Comparison of ENCODE assay signal across 22 cellular contexts in genomic region chr1:20227704-20228103, GRCh38. TPM values are rescaled to one million over a fixed set of nuclear protein-coding genes. Genes with fewer than 3 reads are reported as not detected.
DNase-seq lines count a peak whose midpoint lies in the region; ATAC-seq and TF ChIP-seq lines count a peak whose summit lies in the region.
"Had no signal": no experiment of that assay in that cellular context is flagged by ENCODE, and none has a peak within 500 bp of the region (broad histone marks: within the 10 kb centered on the region; RNA-seq: fewer than 3 reads in every experiment).

No MANE protein-coding gene starts in this region.

- H3K79me2 ChIP-seq in GM23338 (replicated peaks; ENCODE audit: insufficient read depth) (no peaks in the 10 kb centered on the region), parathyroid adenoma (no peaks in the 10 kb centered on the region)

- no peaks in the 10 kb centered on the region for H3K9me2 ChIP-seq in GM23338 (ENCODE audit: insufficient read depth)

- H3K36me3 Mint-ChIP-seq in GM23338 (ENCODE audit: low read depth) (no peaks in the 10 kb centered on the region), brain (no peaks in the 10 kb centered on the region)
- H3K36me3 Mint-ChIP-seq: CD4-positive, CD25-positive, alpha-beta regulatory T cell; CD8-positive, alpha-beta T cell had no signal

- H2AFZ ChIP-seq in GM23338, result peak overlapping the region; percentile 6; the same call in 1 of the 2 replicates
- H2AFZ ChIP-seq in parathyroid adenoma, result peak overlapping the region; percentile 6

- H3K4me2 ChIP-seq in GM23338, result no peak overlapping the region
- peak overlapping the region; percentile 26 for H3K4me2 ChIP-seq in parathyroid adenoma (ENCODE audit: low read length)
- H3K4me2 ChIP-seq: BLaER1 had no signal

- WGBS in lower leg skin, 2 donors, result 55 to 65% methylated on average over 4 of the region's 4 CpGs

- no peak for TF ChIP-seq POLR2A in lower leg skin (IDR thresholded peaks at IDR 0.05)

- peaks cover 7% of the 10 kb centered on the region; the same call in 1 of the 2 replicates for H3K4me1 ChIP-seq in GM23338 (ENCODE audit: insufficient read depth)
- H3K4me1 ChIP-seq in parathyroid adenoma, result peaks cover 37% of the 10 kb centered on the region
- H3K4me1 ChIP-seq in upper lobe of right lung, result no peaks in the 10 kb centered on the region
- H3K4me1 ChIP-seq: HAP-1 had no signal

- H3K4me1 Mint-ChIP-seq in GM23338 (peaks cover 22% of the 10 kb centered on the region), brain (peaks cover 50% of the 10 kb centered on the region)
- H3K4me1 Mint-ChIP-seq: B cell; CD4-positive, CD25-positive, alpha-beta regulatory T cell had no signal

- H3K4me3 ChIP-seq in GM23338, result no peak overlapping the region
- no peak overlapping the region for H3K4me3 ChIP-seq in parathyroid adenoma (ENCODE audit: low read depth, low read length)
- no peak overlapping the region for H3K4me3 ChIP-seq in lower leg skin (ENCODE audit: low read depth, poor library complexity, severe bottlenecking)
- H3K4me3 ChIP-seq in upper lobe of right lung, result no peak overlapping the region
- H3K4me3 ChIP-seq: BLaER1, GM12878, HAP-1 had no signal

- intact Hi-C loops in lower leg skin (cut with DNase I; ENCODE audit: low total_unique reads) (no loop called here), posterior cingulate gyrus (cut with DNase I) (no loop called here), upper lobe of right lung (cut with DNase I) (no loop called here)

- no peak overlapping the region for H3K27ac ChIP-seq in GM23338 (ENCODE audit: low read depth)
- peak overlapping the region; percentile 68 for H3K27ac ChIP-seq in parathyroid adenoma
- no peak overlapping the region for H3K27ac ChIP-seq in upper lobe of right lung
- H3K27ac ChIP-seq: 22Rv1, BLaER1, C4-2B had no signal

- H3K9ac ChIP-seq in parathyroid adenoma, result no peak overlapping the region
- H3K9ac ChIP-seq: BLaER1 had no signal

- no peaks in the 10 kb centered on the region for H3K9me3 Mint-ChIP-seq in GM23338
- H3K9me3 Mint-ChIP-seq in brain, result peaks cover 0 to 5% (median 0%) of the 10 kb centered on the region in 5 experiments
- H3K9me3 Mint-ChIP-seq: CD4-positive, CD25-positive, alpha-beta regulatory T cell; CD8-positive, alpha-beta T cell had no signal

- DNase-seq in GM23338 (ENCODE audit: low spot score) (peak; percentile 34), iPS-NIHi7 (ENCODE audit: extremely low spot score) (peak; percentile 28), lower leg skin (ENCODE audit: low spot score in 2 of 2) (no peak), posterior cingulate gyrus (no peak), upper lobe of right lung (no peak)
- DNase-seq: CD4-positive, CD25-positive, alpha-beta regulatory T cell; CD8-positive, alpha-beta T cell; DMS 273 treated with DMSO at 0.1 percent for 48 hours; DMS79; EL; GDM1 had no signal

- H3K4me3 Mint-ChIP-seq in GM23338, result no peak overlapping the region
- no peak overlapping the region for H3K4me3 Mint-ChIP-seq in brain
- H3K4me3 Mint-ChIP-seq: B cell; CD4-positive, CD25-positive, alpha-beta regulatory T cell; CD8-positive, alpha-beta T cell had no signal

- H3F3A ChIP-seq in GM23338 (replicated peaks; ENCODE audit: low read depth), result no peaks in the 10 kb centered on the region

- no peaks in the 10 kb centered on the region for H4K20me1 ChIP-seq in GM23338 (replicated peaks; ENCODE audit: insufficient read depth)
- H4K20me1 ChIP-seq: BLaER1 had no signal

- ATAC-seq in GM23338, result peak; percentile 33; the same call in 2 of the 3 replicates
- ATAC-seq in GM21786 (IDR thresholded peaks at IDR 0.05; ENCODE audit: unreplicated experiment), result no peak
- no peak for ATAC-seq in upper lobe of right lung
- ATAC-seq: CD8-positive, alpha-beta T cell; GM12878 had no signal

- H3K36me3 ChIP-seq in GM23338 (ENCODE audit: insufficient read depth) (no peaks in the 10 kb centered on the region), parathyroid adenoma (ENCODE audit: control insufficient read depth, insufficient read depth, low read length) (no peaks in the 10 kb centered on the region), upper lobe of right lung (no peaks in the 10 kb centered on the region)
- H3K36me3 ChIP-seq: BLaER1, HAP-1 had no signal

- no peak overlapping the region for H3K27ac Mint-ChIP-seq in GM23338
- peak overlapping the region in 4 of 5 experiments; percentile 2 to 82 (median 7) for H3K27ac Mint-ChIP-seq in brain
- H3K27ac Mint-ChIP-seq: B cell; CD4-positive, CD25-positive, alpha-beta regulatory T cell; CD8-positive, alpha-beta T cell had no signal

- no peaks in the 10 kb centered on the region for H3K9me3 ChIP-seq in parathyroid adenoma (ENCODE audit: control insufficient read depth, low read length)
- no peaks in the 10 kb centered on the region for H3K9me3 ChIP-seq in upper lobe of right lung
- H3K9me3 ChIP-seq: BLaER1, HAP-1 had no signal

- TF ChIP-seq CTCF in GM23338 (conservative IDR thresholded peaks at IDR 0.05; ENCODE audit: low read depth in 2 of 2), result 0 out of 4 replicates have a peak, but pooled peaks of 1 of the 2 experiments have one; percentile 14
- TF ChIP-seq CTCF in brain (conservative IDR thresholded peaks at IDR 0.05), result no peak
- TF ChIP-seq CTCF in parathyroid adenoma (IDR thresholded peaks at IDR 0.05), result peak; percentile 7
- no peak for TF ChIP-seq CTCF in lower leg skin (IDR thresholded peaks at IDR 0.05)
- no peak for TF ChIP-seq CTCF in upper lobe of right lung (IDR thresholded peaks at IDR 0.05)

- H3K27me3 Mint-ChIP-seq in GM23338 (ENCODE audit: insufficient read depth, low read depth, poor library complexity), result peaks cover 4% of the 10 kb centered on the region
- H3K27me3 Mint-ChIP-seq in brain, result peaks cover 9% of the 10 kb centered on the region

- H3K27me3 ChIP-seq in GM23338 (ENCODE audit: insufficient read depth), result peaks cover 14% of the 10 kb centered on the region; the same call in 1 of the 2 replicates
- no peaks in the 10 kb centered on the region for H3K27me3 ChIP-seq in parathyroid adenoma (ENCODE audit: control insufficient read depth, insufficient read depth, low read length)
- H3K27me3 ChIP-seq in upper lobe of right lung, result peaks cover 27% of the 10 kb centered on the region
- H3K27me3 ChIP-seq: BLaER1 had no signal

TF ChIP-seq in GM23338, 12 proteins besides CTCF, POLR2A, EP300 and RAD21 (continues in another document):
- TF ChIP-seq ZNF114 (CRISPR knock-in tag; IDR thresholded peaks at IDR 0.05) (no peak), EZH2 (IDR thresholded peaks at IDR 0.05; ENCODE audit: low read depth, unreplicated experiment) (no peak)

RNA-seq across cellular contexts. Expression of gene PLA2G2C, which starts 41.4 kb away (rescaled TPM):
- not detected in 2 replicates for total RNA-seq in GM23338 (2014; rRNA removed; shearing (Covaris generic))
- polyA plus RNA-seq in GM23338 (2016; fragmentation: Nextera tagmentation; extraction: Ambion mirVana) (not detected in 2 replicates), brain (ENCODE audit: insufficient read depth, low read depth, low replicate concordance) (not detected)
- total RNA-seq in lower leg skin (under 1 TPM in 1 of 4 donors, not detected in 3; 0.10 TPM), upper lobe of right lung (not detected)
- total RNA-seq: B cell; CD4-positive, CD25-positive, alpha-beta regulatory T cell; CD8-positive, alpha-beta T cell; GM12878; H4 had no signal
- polyA plus RNA-seq: AG04450; CD4-positive, CD25-positive, alpha-beta regulatory T cell had no signal

RNA-seq across cellular contexts. Expression of gene UBXN10, which starts 41.8 kb away (rescaled TPM):
- 0.58 and 0.69 TPM in 2 replicates for total RNA-seq in GM23338 (2014; rRNA removed; shearing (Covaris generic))
- polyA plus RNA-seq in GM23338 (2016; fragmentation: Nextera tagmentation; extraction: Ambion mirVana) (0.26 and 0.27 TPM in 2 replicates), brain (ENCODE audit: insufficient read depth, low read depth, low replicate concordance) (1.4 TPM)
- total RNA-seq in lower leg skin (under 1 TPM in 3 of 4 donors, not detected in 1; 0.12 to 0.91 (median 0.81) TPM), upper lobe of right lung (0.87 TPM)
- total RNA-seq: GM12878, H4 had no signal
- polyA plus RNA-seq: AG04450 had no signal

Comparison
In these comparisons a context has a peak if more than half of its experiments do, and no peak if none do; other contexts are left out.
1. DNase-seq: peak in GM23338 (single experiment) and iPS-NIHi7 (single experiment); none in lower leg skin (0 of 2), posterior cingulate gyrus (0 of 10) and upper lobe of right lung (single experiment).